Comparison of ENCODE assay signal across 10 cellular contexts in genomic region chr3:50261505-50261904, GRCh38. TPM values are rescaled to one million over a fixed set of nuclear protein-coding genes. Genes with fewer than 3 reads are reported as not detected.
DNase-seq lines count a peak whose midpoint lies in the region; ATAC-seq and TF ChIP-seq lines count a peak whose summit lies in the region.
"Had no signal": no experiment of that assay in that cellular context is flagged by ENCODE, and none has a peak within 500 bp of the region (broad histone marks: within the 10 kb centered on the region; RNA-seq: fewer than 3 reads in every experiment).

No MANE protein-coding gene starts in this region.

- peaks cover 58% of the 10 kb centered on the region for H3K4me1 ChIP-seq in mesenchymal stem cell (ENCODE audit: control insufficient read depth, insufficient read depth, low read depth, low read length)
- H3K4me1 ChIP-seq in stomach, result peaks cover 43 to 82% (median 54%) of the 10 kb centered on the region in 4 donors

- no peaks in the 10 kb centered on the region for H3K9me3 ChIP-seq in mesenchymal stem cell (ENCODE audit: control insufficient read depth, low read length)
- no peaks in the 10 kb centered on the region for H3K9me3 ChIP-seq in stomach

- H2AFZ ChIP-seq in mesenchymal stem cell (ENCODE audit: low read depth, low read length), result no peak overlapping the region

- peak overlapping the region; percentile 34 for H4K91ac ChIP-seq in mesenchymal stem cell (ENCODE audit: low read length)

- no peak for TF ChIP-seq CTCF in GM13977 (IDR thresholded peaks at IDR 0.05; ENCODE audit: extremely low read depth, insufficient read depth, missing control alignments)
- no peak for TF ChIP-seq CTCF in stomach (IDR thresholded peaks at IDR 0.05)

- no peak for ATAC-seq in activated CD8-positive, alpha-beta T cell treated with anti-CD3 and anti-CD28 coated beads, Interleukin-2, amount 10 ng/mL, durations not matched to agents 7 days and 5 days
- no peak for ATAC-seq in HG02623 (IDR thresholded peaks at IDR 0.05; ENCODE audit: unreplicated experiment)
- ATAC-seq in GM18520 (IDR thresholded peaks at IDR 0.05; ENCODE audit: unreplicated experiment), result no peak

- no peak overlapping the region for H2BK5ac ChIP-seq in mesenchymal stem cell (ENCODE audit: low read depth, low read length, poor library complexity, severe bottlenecking)

- POLR2A ChIA-PET in activated CD8-positive, alpha-beta T cell treated with anti-CD3 and anti-CD28 coated beads, Interleukin-2, amount 10 ng/mL, durations not matched to agents 7 days and 5 days (lab: Charles Lee), result interaction anchor here (0.7 to 1.3 kb wide), 2 partner anchors 8 to 11 kb away, joined by 3 to 4 read pairs; no protein-coding TSS in a partner anchor

- TF ChIP-seq EP300 in stomach (IDR thresholded peaks at IDR 0.05), result no peak

- in situ Hi-C loops in GM13977 (cut with MboI; ENCODE audit: low pct_unique_long_range_greater_than_20kb, low sequenced_read_pairs, unreplicated experiment), result no loop called here

- H3K4me3 ChIP-seq in mesenchymal stem cell (ENCODE audit: insufficient read depth in 1 of 2, low read depth in 1 of 2, low read length in 2 of 2) (peak overlapping the region in 1 of 2 experiments; percentile 78), stomach (no peak overlapping the region)

- peak overlapping the region; percentile 59 to 80 for H2BK12ac ChIP-seq in mesenchymal stem cell (ENCODE audit: low read length in 2 of 2)

- DNase-seq in GM13977 (ENCODE audit: low spot score), result peak; percentile 47
- no peak for DNase-seq in activated CD8-positive, alpha-beta T cell treated with anti-CD3 and anti-CD28 coated beads, Interleukin-2, amount 10 ng/mL, durations not matched to agents 7 days and 5 days
- DNase-seq in mesenchymal stem cell, result no peak
- no peak for DNase-seq in stomach
- no peak for DNase-seq in stimulated activated CD4-positive, alpha-beta T cell treated with anti-CD3 and anti-CD28 coated beads, Interleukin-2, amount 100 ng/mL, for 48 hours
- DNase-seq in EL, result no peak
- DNase-seq: activated CD4-positive, CD25-positive, alpha-beta regulatory T cell treated with anti-CD3 and anti-CD28 coated beads, Interleukin-2, amount 50 U/mL, for 72 hours; activated naive CD4-positive, alpha-beta T cell treated with Interleukin-2 at 50 U/mL for 16 hours had no signal

- peak overlapping the region; percentile 13 for H2BK120ac ChIP-seq in mesenchymal stem cell (ENCODE audit: low read depth, low read length)

- peak overlapping the region; percentile 31 for H2BK15ac ChIP-seq in mesenchymal stem cell (ENCODE audit: low read depth, poor library complexity, severe bottlenecking)

- H3K27me3 ChIP-seq in mesenchymal stem cell (ENCODE audit: control insufficient read depth in 1 of 2, insufficient read depth in 1 of 2, low read length in 2 of 2) (no peaks in the 10 kb centered on the region), stomach (no peaks in the 10 kb centered on the region)

- no peak overlapping the region for H3K4me2 ChIP-seq in mesenchymal stem cell (ENCODE audit: low read length, poor library complexity, severe bottlenecking)

- H3K23ac ChIP-seq in mesenchymal stem cell (ENCODE audit: low read length in 2 of 2), result no peak overlapping the region

- H3K4ac ChIP-seq in mesenchymal stem cell (ENCODE audit: low read depth in 1 of 2, low read length in 2 of 2), result peak overlapping the region; percentile 5 to 57

- H3K36me3 ChIP-seq in mesenchymal stem cell (ENCODE audit: control insufficient read depth in 1 of 2, insufficient read depth in 2 of 2, low read depth in 1 of 2, low read length in 2 of 2) (peaks cover 30 to 33% of the 10 kb centered on the region in 2 experiments), stomach (peaks cover 19 to 27% (median 24%) of the 10 kb centered on the region in 4 donors)

- H3K4me3 Mint-ChIP-seq in activated CD8-positive, alpha-beta T cell treated with anti-CD3 and anti-CD28 coated beads, Interleukin-2, amount 10 ng/mL, durations not matched to agents 7 days and 5 days, result peak overlapping the region; percentile 7

- H3K9me3 Mint-ChIP-seq in activated CD8-positive, alpha-beta T cell treated with anti-CD3 and anti-CD28 coated beads, Interleukin-2, amount 10 ng/mL, durations not matched to agents 7 days and 5 days (ENCODE audit: insufficient read depth), result peaks cover 4% of the 10 kb centered on the region

- H3K9ac ChIP-seq in mesenchymal stem cell (ENCODE audit: low read length), result peak overlapping the region; percentile 91

- peaks cover 27% of the 10 kb centered on the region for H3K36me3 Mint-ChIP-seq in activated CD8-positive, alpha-beta T cell treated with anti-CD3 and anti-CD28 coated beads, Interleukin-2, amount 10 ng/mL, durations not matched to agents 7 days and 5 days (ENCODE audit: low read depth)

- no peak for TF ChIP-seq POLR2A in stomach (IDR thresholded peaks at IDR 0.05)

- H3K18ac ChIP-seq in mesenchymal stem cell (ENCODE audit: low read depth in 1 of 2, low read length in 2 of 2), result peak overlapping the region; percentile 18 to 23

- no peak overlapping the region for H3K14ac ChIP-seq in mesenchymal stem cell (ENCODE audit: low read length in 2 of 2)

- H3K79me1 ChIP-seq in mesenchymal stem cell (replicated peaks; ENCODE audit: low read length, poor library complexity, severe bottlenecking), result peaks cover 14% of the 10 kb centered on the region

- peaks cover 10% of the 10 kb centered on the region for H3K4me1 Mint-ChIP-seq in activated CD8-positive, alpha-beta T cell treated with anti-CD3 and anti-CD28 coated beads, Interleukin-2, amount 10 ng/mL, durations not matched to agents 7 days and 5 days (ENCODE audit: low read depth)

- H3K27ac ChIP-seq in mesenchymal stem cell (ENCODE audit: low read length, poor library complexity, severe bottlenecking), result peak overlapping the region; percentile 91
- peak overlapping the region; percentile 90 to 99 (median 96) for H3K27ac ChIP-seq in stomach

- peak overlapping the region; percentile 19 for H3K27ac Mint-ChIP-seq in activated CD8-positive, alpha-beta T cell treated with anti-CD3 and anti-CD28 coated beads, Interleukin-2, amount 10 ng/mL, durations not matched to agents 7 days and 5 days

- peak overlapping the region; percentile 76 for H4K8ac ChIP-seq in mesenchymal stem cell (ENCODE audit: low read length)

- 67% methylated on average over 2 of the region's 2 CpGs for WGBS in mesenchymal stem cell
- WGBS in stomach, 5 donors, result 23 to 44% (median 38%) methylated on average over 2 of the region's 2 CpGs

- CTCF ChIA-PET in activated CD8-positive, alpha-beta T cell treated with anti-CD3 and anti-CD28 coated beads, Interleukin-2, amount 10 ng/mL, durations not matched to agents 7 days and 5 days (lab: Charles Lee), result interaction anchor here (0.9 to 4.2 kb wide), 4 partner anchors 10 to 89 kb away, joined by 3 to 45 read pairs (median 14); no protein-coding TSS in a partner anchor

- peaks cover 6% of the 10 kb centered on the region for H3K27me3 Mint-ChIP-seq in activated CD8-positive, alpha-beta T cell treated with anti-CD3 and anti-CD28 coated beads, Interleukin-2, amount 10 ng/mL, durations not matched to agents 7 days and 5 days (ENCODE audit: low read depth)

- intact Hi-C loops in stomach (cut with DNase I; ENCODE audit: low total_unique reads), result no loop called here

- H2AK5ac ChIP-seq in mesenchymal stem cell (ENCODE audit: low read length, severe bottlenecking), result peak overlapping the region; percentile 94

RNA-seq across cellular contexts. Expression of gene SEMA3B, which starts 7.4 kb away (rescaled TPM):
- under 1 TPM; 0.52 to 0.84 TPM for total RNA-seq in activated CD8-positive, alpha-beta T cell treated with anti-CD3 and anti-CD28 coated beads, Interleukin-2, amount 10 ng/mL, durations not matched to agents 7 days and 5 days
- 4.7 TPM for polyA plus RNA-seq in mesenchymal stem cell (2013, experiment 1 of 2)
- 4.8 TPM for polyA plus RNA-seq in mesenchymal stem cell (2013, experiment 2 of 2)
- 100 to 1,000 TPM in 4 of 5 donors, 10 to 100 TPM in 1; 53.6 to 310 (median 129) TPM for total RNA-seq in stomach
- 10 to 100 TPM; 40.1 to 79.9 (median 42.0) TPM for polyA plus RNA-seq in stomach

RNA-seq across cellular contexts. Expression of gene LSMEM2, which starts 17.4 kb away (rescaled TPM):
- not detected for total RNA-seq in activated CD8-positive, alpha-beta T cell treated with anti-CD3 and anti-CD28 coated beads, Interleukin-2, amount 10 ng/mL, durations not matched to agents 7 days and 5 days
- polyA plus RNA-seq in mesenchymal stem cell (2013, experiment 1 of 2), result not detected
- not detected for polyA plus RNA-seq in mesenchymal stem cell (2013, experiment 2 of 2)
- not detected for total RNA-seq in stomach
- under 1 TPM in 2 of 3 donors, not detected in 1; 0.31 to 0.58 TPM for polyA plus RNA-seq in stomach

RNA-seq across cellular contexts. Expression of gene GNAI2, which starts 25.5 kb away (rescaled TPM):
- 100 to 1,000 TPM; 515 to 531 TPM for total RNA-seq in activated CD8-positive, alpha-beta T cell treated with anti-CD3 and anti-CD28 coated beads, Interleukin-2, amount 10 ng/mL, durations not matched to agents 7 days and 5 days
- 474 TPM for polyA plus RNA-seq in mesenchymal stem cell (2013, experiment 1 of 2)
- polyA plus RNA-seq in mesenchymal stem cell (2013, experiment 2 of 2), result 480 TPM
- total RNA-seq in stomach, result 100 to 1,000 TPM in 2 of 5 donors, 10 to 100 TPM in 3; 73.7 to 211 (median 98.5) TPM
- polyA plus RNA-seq in stomach, result 10 to 100 TPM; 61.1 to 73.5 (median 68.3) TPM

RNA-seq across cellular contexts. Expression of gene IFRD2, which starts 30.7 kb away (rescaled TPM):
- total RNA-seq in activated CD8-positive, alpha-beta T cell treated with anti-CD3 and anti-CD28 coated beads, Interleukin-2, amount 10 ng/mL, durations not matched to agents 7 days and 5 days, result 10 to 100 TPM; 81.3 to 85.1 TPM
- 24.4 TPM for polyA plus RNA-seq in mesenchymal stem cell (2013, experiment 1 of 2)
- polyA plus RNA-seq in mesenchymal stem cell (2013, experiment 2 of 2), result 23.2 TPM
- 100 to 1,000 TPM in 3 of 5 donors, 10 to 100 TPM in 2; 69.9 to 254 (median 193) TPM for total RNA-seq in stomach
- 100 to 1,000 TPM in 2 of 3 donors, 10 to 100 TPM in 1; 98.1 to 118 (median 108) TPM for polyA plus RNA-seq in stomach

RNA-seq across cellular contexts. Expression of gene HYAL3, which starts 37.7 kb away (rescaled TPM):
- 10 to 100 TPM in 1 of 2 experiments, 1 to 10 TPM in 1; 9.7 to 12.7 TPM for total RNA-seq in activated CD8-positive, alpha-beta T cell treated with anti-CD3 and anti-CD28 coated beads, Interleukin-2, amount 10 ng/mL, durations not matched to agents 7 days and 5 days
- 4.2 TPM for polyA plus RNA-seq in mesenchymal stem cell (2013, experiment 1 of 2)
- 4.2 TPM for polyA plus RNA-seq in mesenchymal stem cell (2013, experiment 2 of 2)
- 1 to 10 TPM in 3 of 5 donors, not detected in 2; 1.3 to 3.9 (median 1.3) TPM for total RNA-seq in stomach
- polyA plus RNA-seq in stomach, result 1 to 10 TPM; 5.0 to 7.9 (median 7.7) TPM

Comparison
In these comparisons a context has a peak if more than half of its experiments do, and no peak if none do; other contexts are left out.
1. RNA of gene SEMA3B, which starts 7.4 kb away (total RNA-seq): 53.6 to 310 TPM in stomach; 0.52 to 0.84 TPM in activated CD8-positive, alpha-beta T cell treated with anti-CD3 and anti-CD28 coated beads, Interleukin-2, amount 10 ng/mL, durations not matched to agents 7 days and 5 days; every median in the first group is over 10 times any median in the second.